2 cellular contexts compared by ENCODE assay signal in the genomic region with DNA sequence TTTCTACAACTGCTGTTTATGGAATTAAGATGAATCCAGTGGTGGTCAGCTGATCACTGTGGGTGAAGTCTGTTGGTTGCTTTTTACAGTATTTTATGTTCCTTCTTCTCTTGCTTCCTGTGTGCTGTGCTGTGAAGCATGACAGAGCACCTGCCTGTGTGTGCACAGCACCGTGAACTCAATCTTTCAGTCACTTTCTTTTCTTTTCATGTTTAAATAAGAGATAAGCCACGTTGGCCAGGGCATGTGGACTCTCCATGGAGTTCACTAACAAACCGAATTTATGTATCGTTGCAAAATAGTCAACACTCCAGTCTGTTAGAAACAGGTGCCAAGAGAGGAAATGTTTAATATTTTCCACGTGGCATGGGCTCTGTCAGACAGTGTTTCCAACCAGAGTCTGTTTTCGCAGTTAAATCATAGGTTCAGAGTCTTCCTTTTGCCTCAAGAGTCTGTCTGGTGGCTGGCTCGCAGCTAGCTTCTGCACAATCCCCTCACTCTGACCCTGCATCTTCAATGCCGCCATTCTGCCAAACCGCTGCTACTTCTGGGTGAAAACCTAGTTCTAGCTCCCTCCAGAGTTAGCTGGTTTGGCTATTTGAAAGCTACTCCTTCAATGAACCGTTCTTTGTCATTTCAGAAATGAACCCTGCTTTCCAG.
TF ChIP-seq lines count a peak whose summit lies in the region.

No MANE protein-coding gene starts in this region.

TF ChIP-seq in Ishikawa, 13 proteins besides CTCF, POLR2A, EP300 and RAD21 (continued from another document):
- TF ChIP-seq FOXM1 (IDR thresholded peaks at IDR 0.05; ENCODE audit: borderline replicate concordance, low read depth), result no peak

TF ChIP-seq in K562, 482 proteins besides CTCF, POLR2A, EP300 and RAD21 (continued from another document):
- TF ChIP-seq MGA (IDR thresholded peaks at IDR 0.05) (peak; percentile 71), CHD4 (IDR thresholded peaks at IDR 0.05; ENCODE audit: insufficient read depth, insufficient replicate concordance, low read depth, low read length, poor library complexity, severe bottlenecking) (no peak), ZNF212 (CRISPR knock-in tag; IDR thresholded peaks at IDR 0.05) (no peak)
